Comparison of ENCODE assay signal across 14 cellular contexts in the genomic region with DNA sequence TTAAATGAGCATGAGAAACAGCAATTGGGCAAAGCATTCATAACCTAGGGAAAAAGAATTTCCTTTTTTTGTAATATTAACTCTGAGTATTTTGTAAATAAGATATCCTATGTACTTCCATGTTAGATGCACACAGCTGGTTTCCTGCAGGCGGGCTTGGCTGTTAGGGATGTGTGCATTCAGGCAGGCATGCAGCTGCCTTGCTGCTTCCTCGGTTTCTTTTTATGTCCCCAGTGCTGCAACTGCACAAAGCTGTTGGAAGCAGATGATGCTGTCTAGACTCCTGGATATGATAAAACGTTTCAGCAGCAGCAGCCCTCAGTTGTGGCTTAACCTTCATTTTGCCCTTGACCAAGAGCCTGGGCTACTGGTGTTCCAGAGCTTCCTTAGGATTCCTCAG.
DNase-seq lines count a peak whose midpoint lies in the region; ATAC-seq and TF ChIP-seq lines count a peak whose summit lies in the region.
"Had no signal": no experiment of that assay in that cellular context is flagged by ENCODE, and none has a peak within 500 bp of the region (broad histone marks: within the 10 kb centered on the region; RNA-seq: fewer than 3 reads in every experiment).

No MANE protein-coding gene starts in this region.

- peaks cover 30% of the 10 kb centered on the region for H3K4me1 Mint-ChIP-seq in activated naive CD4-positive, alpha-beta T cell treated with anti-CD3 and anti-CD28 coated beads for 36 hours (ENCODE audit: low read depth)
- H3K4me1 Mint-ChIP-seq in activated naive CD8-positive, alpha-beta T cell treated with anti-CD3 and anti-CD28 coated beads, Interleukin-2, amount 50 U/mL, for 24 hours = peaks cover 29% of the 10 kb centered on the region
- peaks cover 34% of the 10 kb centered on the region for H3K4me1 Mint-ChIP-seq in memory B cell
- H3K4me1 Mint-ChIP-seq: H9 had no signal

- TF ChIP-seq POLR2A in thyroid gland (IDR thresholded peaks at IDR 0.05) = no peak

- peak overlapping the region; percentile 87 for H3K27ac Mint-ChIP-seq in activated naive CD4-positive, alpha-beta T cell treated with anti-CD3 and anti-CD28 coated beads for 36 hours
- peak overlapping the region; percentile 76 for H3K27ac Mint-ChIP-seq in activated naive CD8-positive, alpha-beta T cell treated with anti-CD3 and anti-CD28 coated beads, Interleukin-2, amount 50 U/mL, for 24 hours
- peak overlapping the region; percentile 93 for H3K27ac Mint-ChIP-seq in memory B cell

- H3K36me3 ChIP-seq in thyroid gland = peaks cover 48 to 52% of the 10 kb centered on the region in 2 donors

- H3K4me3 ChIP-seq in thyroid gland (replicated peaks in 1 of 3) = no peak overlapping the region

- 72 to 74% methylated on average over 3 of the region's 3 CpGs for WGBS in thyroid gland, 2 donors

- H3K9me3 Mint-ChIP-seq in activated naive CD4-positive, alpha-beta T cell treated with anti-CD3 and anti-CD28 coated beads for 36 hours = no peaks in the 10 kb centered on the region
- no peaks in the 10 kb centered on the region for H3K9me3 Mint-ChIP-seq in activated naive CD8-positive, alpha-beta T cell treated with anti-CD3 and anti-CD28 coated beads, Interleukin-2, amount 50 U/mL, for 24 hours
- no peaks in the 10 kb centered on the region for H3K9me3 Mint-ChIP-seq in memory B cell
- H3K9me3 Mint-ChIP-seq: H9 had no signal

- H3K27me3 Mint-ChIP-seq in activated naive CD4-positive, alpha-beta T cell treated with anti-CD3 and anti-CD28 coated beads for 36 hours (ENCODE audit: low read depth) = no peaks in the 10 kb centered on the region
- H3K27me3 Mint-ChIP-seq in activated naive CD8-positive, alpha-beta T cell treated with anti-CD3 and anti-CD28 coated beads, Interleukin-2, amount 50 U/mL, for 24 hours = no peaks in the 10 kb centered on the region
- H3K27me3 Mint-ChIP-seq in memory B cell = no peaks in the 10 kb centered on the region

- no peak for ATAC-seq in activated naive CD8-positive, alpha-beta T cell treated with anti-CD3 and anti-CD28 coated beads, Interleukin-2, amount 50 U/mL, for 24 hours
- ATAC-seq in memory B cell (ENCODE audit: low read depth) (no peak), HG02885 (IDR thresholded peaks at IDR 0.05; ENCODE audit: poor library complexity, unreplicated experiment) (no peak)

- H3K27ac ChIP-seq in thyroid gland = peak overlapping the region; percentile 56 to 78 (median 69)
- H3K27ac ChIP-seq: C4-2B had no signal

- DNase-seq in activated naive CD4-positive, alpha-beta T cell treated with anti-CD3 and anti-CD28 coated beads for 36 hours = no peak
- no peak for DNase-seq in activated naive CD4-positive, alpha-beta T cell treated with Interleukin-2 at 50 U/mL for 16 hours
- DNase-seq in activated naive CD8-positive, alpha-beta T cell treated with anti-CD3 and anti-CD28 coated beads, Interleukin-2, amount 50 U/mL, for 24 hours = no peak
- DNase-seq in memory B cell (ENCODE audit: low spot score in 2 of 2) (no peak), thyroid gland (no peak), NCI-H187 (lab: John Stamatoyannopoulos, UW) (no peak), activated gamma-delta T cell (lab: John Stamatoyannopoulos, UW) (no peak)
- DNase-seq: amniotic stem cell, H9, NCI-H2171, T-helper 9 cell had no signal

- no peak overlapping the region for H3K4me3 Mint-ChIP-seq in activated naive CD4-positive, alpha-beta T cell treated with anti-CD3 and anti-CD28 coated beads for 36 hours
- H3K4me3 Mint-ChIP-seq in activated naive CD8-positive, alpha-beta T cell treated with anti-CD3 and anti-CD28 coated beads, Interleukin-2, amount 50 U/mL, for 24 hours = no peak overlapping the region
- peak overlapping the region; percentile 17 for H3K4me3 Mint-ChIP-seq in memory B cell
- H3K4me3 Mint-ChIP-seq: H9 had no signal

- H3K27me3 ChIP-seq in thyroid gland = no peaks in the 10 kb centered on the region
- H3K27me3 ChIP-seq: neutrophil had no signal

- H3K36me3 Mint-ChIP-seq in activated naive CD4-positive, alpha-beta T cell treated with anti-CD3 and anti-CD28 coated beads for 36 hours (ENCODE audit: low read depth) = peaks cover 41% of the 10 kb centered on the region
- peaks cover 34% of the 10 kb centered on the region for H3K36me3 Mint-ChIP-seq in activated naive CD8-positive, alpha-beta T cell treated with anti-CD3 and anti-CD28 coated beads, Interleukin-2, amount 50 U/mL, for 24 hours (ENCODE audit: low read depth)
- H3K36me3 Mint-ChIP-seq in memory B cell = peaks cover 28% of the 10 kb centered on the region

- no peak for TF ChIP-seq CTCF in thyroid gland (IDR thresholded peaks at IDR 0.05)

- CTCF ChIA-PET in activated naive CD4-positive, alpha-beta T cell treated with anti-CD3 and anti-CD28 coated beads for 36 hours (lab: Charles Lee) = interaction anchor here (0.7 to 1.7 kb wide), 4 partner anchors 24 to 205 kb away, joined by 3 to 8 read pairs (median 4); no protein-coding TSS in a partner anchor

- no peaks in the 10 kb centered on the region for H3K9me3 ChIP-seq in thyroid gland
- H3K9me3 ChIP-seq: neutrophil had no signal

- H3K4me1 ChIP-seq in thyroid gland = peaks cover 19 to 36% of the 10 kb centered on the region in 2 donors

- intact Hi-C loops in activated naive CD4-positive, alpha-beta T cell treated with anti-CD3 and anti-CD28 coated beads for 36 hours (cut with micrococcal nuclease) = loop anchor here (1.0 kb wide), 1 partner anchor 45 kb away; no protein-coding TSS in a partner anchor
- intact Hi-C loops in thyroid gland (cut with DNase I) = no loop called here
